Comparison of ENCODE assay signal across 22 cellular contexts in genomic region chr2:152348388-152348787, GRCh38. TPM values are rescaled to one million over a fixed set of nuclear protein-coding genes. Genes with fewer than 3 reads are reported as not detected.
DNase-seq lines count a peak whose midpoint lies in the region; ATAC-seq and TF ChIP-seq lines count a peak whose summit lies in the region.
"Had no signal": no experiment of that assay in that cellular context is flagged by ENCODE, and none has a peak within 500 bp of the region (broad histone marks: within the 10 kb centered on the region; RNA-seq: fewer than 3 reads in every experiment).

No MANE protein-coding gene starts in this region.

- ATAC-seq in activated CD4-positive, alpha-beta T cell treated with anti-CD3 and anti-CD28 coated beads for 36 hours = no peak
- ATAC-seq in heart left ventricle (no peak), HG03196 (IDR thresholded peaks at IDR 0.05; ENCODE audit: unreplicated experiment) (no peak)
- ATAC-seq: activated CD8-positive, alpha-beta T cell treated with anti-CD3 and anti-CD28 coated beads, Interleukin-2, amount 10 ng/mL, durations not matched to agents 7 days and 5 days; gastroesophageal sphincter; left colon; natural killer cell treated with Interleukin-12 subunit alpha and Interleukin-12 subunit beta and Interleukin-15 and Interleukin-18, amount 100 ng/mL, for 72 hours; stimulated activated naive CD8-positive, alpha-beta T cell treated with anti-CD3 and anti-CD28 coated beads, Interleukin-15, amount 100 ng/mL, for 72 hours had no signal

- H3K27ac ChIP-seq in layer of hippocampus (ENCODE audit: low read depth, low read length) (peak overlapping the region; percentile 12), thymus (ENCODE audit: low read depth) (peak overlapping the region; percentile 33), heart left ventricle (no peak overlapping the region)
- H3K27ac ChIP-seq: 22Rv1, gastroesophageal sphincter, prostate gland had no signal

- CTCF ChIA-PET in activated CD4-positive, alpha-beta T cell treated with anti-CD3 and anti-CD28 coated beads for 36 hours (lab: Charles Lee) = no interaction called here

- H3K27me3 ChIP-seq in layer of hippocampus (ENCODE audit: control insufficient read depth, insufficient read depth, low read length) (no peaks in the 10 kb centered on the region), thymus (ENCODE audit: control insufficient read depth, insufficient read depth) (no peaks in the 10 kb centered on the region), heart left ventricle (no peaks in the 10 kb centered on the region)
- H3K27me3 ChIP-seq: gastroesophageal sphincter had no signal

- DNase-seq in activated CD4-positive, alpha-beta T cell treated with anti-CD3 and anti-CD28 coated beads for 36 hours = no peak
- DNase-seq in activated CD4-positive, alpha-beta T cell treated with anti-CD3 and anti-CD28 coated beads for 48 hours = no peak
- peak; percentile 25 for DNase-seq in choroid plexus epithelial cell (ENCODE audit: low read depth)
- DNase-seq in heart left ventricle = no peak
- no peak for DNase-seq in activated gamma-delta T cell treated with Interleukin-2 at 50 U/mL for 16 hours
- DNase-seq: activated CD8-positive, alpha-beta T cell treated with anti-CD3 and anti-CD28 coated beads, Interleukin-2, amount 10 ng/mL, durations not matched to agents 7 days and 5 days; activated naive CD4-positive, alpha-beta T cell treated with anti-CD3 and anti-CD28 coated beads, Interleukin-2, amount 50 U/mL, for 16 hours; activated T-cell treated with anti-CD3 and anti-CD28 coated beads, Interleukin-2, amount 50 U/mL, for 24 hours; DND-41; left colon; NCI-H1417 treated with DMSO at 0.1 percent for 48 hours; NCI-H526; stimulated activated CD4-positive, alpha-beta T cell treated with anti-CD3 and anti-CD28 coated beads, Interleukin-4, amount 100 ng/mL, for 4 hours; stimulated activated naive CD8-positive, alpha-beta T cell treated with anti-CD3 and anti-CD28 coated beads, Interleukin-15, amount 100 ng/mL, for 72 hours had no signal

- POLR2A ChIA-PET in activated CD4-positive, alpha-beta T cell treated with anti-CD3 and anti-CD28 coated beads for 36 hours (lab: Charles Lee) = no interaction called here

- 77% methylated on average over 3 of the region's 3 CpGs for WGBS in thymus
- WGBS in heart left ventricle, 4 donors = 50 to 67% (median 64%) methylated on average over 3 of the region's 3 CpGs

- intact Hi-C loops in activated CD4-positive, alpha-beta T cell treated with anti-CD3 and anti-CD28 coated beads for 36 hours (cut with DNase I, micrococcal nuclease) = no loop called here
- intact Hi-C loops in heart left ventricle (cut with DNase I) = no loop called here

- H3K9me3 Mint-ChIP-seq in activated CD4-positive, alpha-beta T cell treated with anti-CD3 and anti-CD28 coated beads for 36 hours (ENCODE audit: low read depth) = no peaks in the 10 kb centered on the region
- H3K9me3 Mint-ChIP-seq: activated T-cell treated with anti-CD3 and anti-CD28 coated beads, Interleukin-2, amount 50 U/mL, for 24 hours; dendritic cell treated with granulocyte-macrophage colony-stimulating factor and Interleukin-4, amounts not matched to agents 40 ng/mL and 50 ng/mL, for 4 days; natural killer cell treated with Interleukin-12 subunit alpha and Interleukin-12 subunit beta and Interleukin-15 and Interleukin-18, amount 100 ng/mL, for 72 hours; stimulated activated naive CD8-positive, alpha-beta T cell treated with anti-CD3 and anti-CD28 coated beads, Interleukin-15, amount 100 ng/mL, for 72 hours had no signal

- peaks cover 2% of the 10 kb centered on the region for H3K27me3 Mint-ChIP-seq in activated CD4-positive, alpha-beta T cell treated with anti-CD3 and anti-CD28 coated beads for 36 hours
- H3K27me3 Mint-ChIP-seq: activated T-cell treated with anti-CD3 and anti-CD28 coated beads, Interleukin-2, amount 50 U/mL, for 24 hours; dendritic cell treated with granulocyte-macrophage colony-stimulating factor and Interleukin-4, amounts not matched to agents 40 ng/mL and 50 ng/mL, for 4 days had no signal

- no peaks in the 10 kb centered on the region for H3K36me3 Mint-ChIP-seq in activated CD4-positive, alpha-beta T cell treated with anti-CD3 and anti-CD28 coated beads for 36 hours (ENCODE audit: low read depth)
- H3K36me3 Mint-ChIP-seq: natural killer cell treated with Interleukin-12 subunit alpha and Interleukin-12 subunit beta and Interleukin-15 and Interleukin-18, amount 100 ng/mL, for 72 hours had no signal

- H3K4me3 Mint-ChIP-seq in activated CD4-positive, alpha-beta T cell treated with anti-CD3 and anti-CD28 coated beads for 36 hours = no peak overlapping the region
- H3K4me3 Mint-ChIP-seq: activated CD8-positive, alpha-beta T cell treated with anti-CD3 and anti-CD28 coated beads, Interleukin-2, amount 10 ng/mL, durations not matched to agents 7 days and 5 days; activated T-cell treated with anti-CD3 and anti-CD28 coated beads, Interleukin-2, amount 50 U/mL, for 24 hours; dendritic cell treated with granulocyte-macrophage colony-stimulating factor and Interleukin-4, amounts not matched to agents 40 ng/mL and 50 ng/mL, for 4 days; natural killer cell treated with Interleukin-12 subunit alpha and Interleukin-12 subunit beta and Interleukin-15 and Interleukin-18, amount 100 ng/mL, for 72 hours; stimulated activated naive CD8-positive, alpha-beta T cell treated with anti-CD3 and anti-CD28 coated beads, Interleukin-15, amount 100 ng/mL, for 72 hours had no signal

- H3K36me3 ChIP-seq in thymus (ENCODE audit: control insufficient read depth, insufficient read depth) (no peaks in the 10 kb centered on the region), heart left ventricle (peaks cover 0 to 4% (median 0%) of the 10 kb centered on the region in 9 donors)
- H3K36me3 ChIP-seq: prostate gland had no signal

- H3K4me1 ChIP-seq in thymus (ENCODE audit: control insufficient read depth, insufficient read depth, low read length) (no peaks in the 10 kb centered on the region), heart left ventricle (peaks cover 0 to 6% (median 0%) of the 10 kb centered on the region in 12 donors)
- H3K4me1 ChIP-seq: prostate gland had no signal

- H3K9me3 ChIP-seq in thymus (ENCODE audit: control insufficient read depth) (no peaks in the 10 kb centered on the region), heart left ventricle (no peaks in the 10 kb centered on the region)
- H3K9me3 ChIP-seq: gastroesophageal sphincter, prostate gland had no signal

- H3K27ac Mint-ChIP-seq in activated CD4-positive, alpha-beta T cell treated with anti-CD3 and anti-CD28 coated beads for 36 hours = peak overlapping the region; percentile 20
- H3K27ac Mint-ChIP-seq: activated CD8-positive, alpha-beta T cell treated with anti-CD3 and anti-CD28 coated beads, Interleukin-2, amount 10 ng/mL, durations not matched to agents 7 days and 5 days; activated T-cell treated with anti-CD3 and anti-CD28 coated beads, Interleukin-2, amount 50 U/mL, for 24 hours; dendritic cell treated with granulocyte-macrophage colony-stimulating factor and Interleukin-4, amounts not matched to agents 40 ng/mL and 50 ng/mL, for 4 days; natural killer cell treated with Interleukin-12 subunit alpha and Interleukin-12 subunit beta and Interleukin-15 and Interleukin-18, amount 100 ng/mL, for 72 hours had no signal

- TF ChIP-seq POLR2A in heart left ventricle (IDR thresholded peaks at IDR 0.05) = no peak

- H3K4me3 ChIP-seq in choroid plexus epithelial cell (ENCODE audit: low read depth, low read length) (no peak overlapping the region), thymus (ENCODE audit: low read length) (no peak overlapping the region), heart left ventricle (no peak overlapping the region)
- H3K4me3 ChIP-seq: gastroesophageal sphincter, prostate gland had no signal

- H3K4me1 Mint-ChIP-seq in activated CD4-positive, alpha-beta T cell treated with anti-CD3 and anti-CD28 coated beads for 36 hours = no peaks in the 10 kb centered on the region
- H3K4me1 Mint-ChIP-seq: stimulated activated naive CD8-positive, alpha-beta T cell treated with anti-CD3 and anti-CD28 coated beads, Interleukin-15, amount 100 ng/mL, for 72 hours had no signal

- no peak for TF ChIP-seq CTCF in choroid plexus epithelial cell (conservative IDR thresholded peaks at IDR 0.05; ENCODE audit: low read depth, low read length)
- no peak for TF ChIP-seq CTCF in heart left ventricle (IDR thresholded peaks at IDR 0.05)

RNA-seq across cellular contexts. Expression of gene FMNL2, which starts 13.4 kb away (rescaled TPM):
- 1 to 10 TPM; 3.0 to 3.3 TPM for total RNA-seq in activated CD4-positive, alpha-beta T cell treated with anti-CD3 and anti-CD28 coated beads for 36 hours
- polyA plus RNA-seq in thymus (61.3 TPM), heart left ventricle (1 to 10 TPM; 5.1 to 6.7 TPM)
- 10 to 100 TPM in 2 of 9 donors, 1 to 10 TPM in 7; 4.7 to 19.4 (median 5.5) TPM for total RNA-seq in heart left ventricle

Comparison
In these comparisons a context has a peak if more than half of its experiments do, and no peak if none do; other contexts are left out.
1. H3K27ac ChIP-seq: peak in layer of hippocampus (single experiment) and thymus (single experiment); none in heart left ventricle (0 of 12).